In the genomic region with DNA sequence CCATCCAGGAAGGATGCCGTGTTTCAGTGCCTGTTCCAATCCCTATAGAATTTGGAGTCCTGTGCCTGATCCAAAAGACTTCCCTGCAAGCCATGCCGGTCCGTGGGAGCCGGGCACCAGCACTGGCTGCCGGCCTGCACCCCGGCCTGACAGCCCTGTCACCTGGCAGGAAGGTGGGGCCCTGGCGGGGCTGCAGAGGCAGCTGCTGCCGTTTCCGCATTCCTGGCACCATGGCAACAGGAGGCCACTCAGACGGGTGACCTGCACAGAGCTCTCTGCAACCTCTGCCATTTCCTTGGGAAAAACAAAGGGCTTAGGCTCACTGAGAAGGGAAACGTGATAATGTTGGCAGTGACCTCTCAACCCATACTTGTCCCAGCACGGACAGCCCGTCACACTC, we compare ENCODE assay signal across 10 cellular contexts.
A peak's percentile ranks its signal among the peaks of the same experiment; 100 is the strongest.
DNase-seq lines count a peak whose midpoint lies in the region; ATAC-seq, FAIRE-seq and TF ChIP-seq lines count a peak whose summit lies in the region.
"Had no signal": no experiment of that assay in that cellular context is flagged by ENCODE, and none has a peak within 500 bp of the region (broad histone marks: within the 10 kb centered on the region; RNA-seq: fewer than 3 reads in every experiment).

No MANE protein-coding gene starts in this region.

- H3K4me1 Mint-ChIP-seq in GM23338 (peaks cover 33% of the 10 kb centered on the region), neural progenitor cell (peaks cover 48% of the 10 kb centered on the region)

- no peak overlapping the region for H3K14ac ChIP-seq in H1 (ENCODE audit: insufficient read length)

- H2AK5ac ChIP-seq in H1 (ENCODE audit: low read depth, low read length), result no peak overlapping the region

- H3K56ac ChIP-seq in H1 (replicated peaks; ENCODE audit: insufficient read length, low read depth, low read length), result no peak overlapping the region

- H4K8ac ChIP-seq in H1 (ENCODE audit: extremely low read depth, insufficient read depth, low read length), result peak overlapping the region; percentile 54; the same call in 1 of the 2 replicates

- H3F3A ChIP-seq in GM23338 (replicated peaks; ENCODE audit: low read depth) (no peaks in the 10 kb centered on the region), neural progenitor cell (ENCODE audit: low read depth) (no peaks in the 10 kb centered on the region)

- POLR2A ChIA-PET in H1 (lab: Charles Lee; ENCODE audit: partially characterized antibody), result interaction anchor here (0.6 to 1.3 kb wide), 3 partner anchors 21 to 554 kb away, joined by 3 read pairs; no protein-coding TSS in a partner anchor

- H2BK15ac ChIP-seq in H1 (ENCODE audit: low read length), result no peak overlapping the region; the same call in 1 of the 2 replicates

- H3K4me3 ChIP-seq in GM23338, result no peak overlapping the region
- no peak overlapping the region; a peak in 1 of 8 replicates for H3K4me3 ChIP-seq in H1 (ENCODE audit: extremely low read depth in 1 of 4, insufficient read depth in 2 of 4, low read depth in 3 of 4, low read length in 4 of 4)
- H3K4me3 ChIP-seq in neural progenitor cell, result no peak overlapping the region
- H3K4me3 ChIP-seq: SK-N-MC had no signal

- H3K9me3 Mint-ChIP-seq in GM23338 (no peaks in the 10 kb centered on the region), neural progenitor cell (no peaks in the 10 kb centered on the region)

- H3K27me3 Mint-ChIP-seq in GM23338 (ENCODE audit: insufficient read depth, low read depth, poor library complexity) (peaks cover 10% of the 10 kb centered on the region), neural progenitor cell (ENCODE audit: insufficient read depth, low read depth) (peaks cover 5% of the 10 kb centered on the region)

- H3K4ac ChIP-seq in H1 (replicated peaks; ENCODE audit: insufficient read length, low read depth, low read length), result no peak overlapping the region

- TF ChIP-seq RAD21 in H1 (IDR thresholded peaks at IDR 0.05 in 1 of 2, conservative IDR thresholded peaks at IDR 0.05 in 1 of 2; ENCODE audit: low read depth in 2 of 2, low read length in 2 of 2), result no peak; a peak in 1 of 4 replicates

- H4K91ac ChIP-seq in H1 (replicated peaks; ENCODE audit: insufficient read length, low read length), result no peak overlapping the region

- H2BK20ac ChIP-seq in H1 (ENCODE audit: low read length), result no peak overlapping the region

- peak overlapping the region; percentile 96 for H2AFZ ChIP-seq in GM23338
- peak overlapping the region; percentile 95; the same call in 1 of the 2 replicates for H2AFZ ChIP-seq in H1 (ENCODE audit: low read length)
- no peak overlapping the region for H2AFZ ChIP-seq in neural progenitor cell (replicated peaks)

- TF ChIP-seq CTCF in GM23338 (conservative IDR thresholded peaks at IDR 0.05; ENCODE audit: low read depth in 2 of 2) (no peak), H1 (IDR thresholded peaks at IDR 0.05; ENCODE audit: control extremely low read depth in 1 of 3, insufficient read depth in 1 of 3, low read depth in 1 of 3, low read length in 3 of 3) (no peak; a peak in 1 of 4 replicates), neural progenitor cell (IDR thresholded peaks at IDR 0.05) (no peak)

- H3K36me3 ChIP-seq in GM23338 (ENCODE audit: insufficient read depth), result no peaks in the 10 kb centered on the region
- H3K36me3 ChIP-seq in H1 (ENCODE audit: control insufficient read depth in 2 of 4, insufficient read depth in 4 of 4, low read length in 3 of 4), result no peaks in the 10 kb centered on the region
- H3K36me3 ChIP-seq in neural progenitor cell, result no peaks in the 10 kb centered on the region

- no peaks in the 10 kb centered on the region for H3K9me2 ChIP-seq in GM23338 (ENCODE audit: insufficient read depth)

- TF ChIP-seq EP300 in H1 (IDR thresholded peaks at IDR 0.05; ENCODE audit: borderline replicate concordance in 1 of 2, low read depth in 2 of 2, low read length in 2 of 2), result no peak

- H2BK120ac ChIP-seq in H1 (replicated peaks; ENCODE audit: low read depth, low read length), result no peak overlapping the region

- H3K18ac ChIP-seq in H1 (ENCODE audit: extremely low read depth, low read length), result no peak overlapping the region

- H3K4me3 Mint-ChIP-seq in GM23338, result no peak overlapping the region
- no peak overlapping the region for H3K4me3 Mint-ChIP-seq in neural progenitor cell

- H3K27ac ChIP-seq in GM23338 (ENCODE audit: low read depth) (no peak overlapping the region), H1 (ENCODE audit: low read depth, low read length) (0 out of 2 replicates have a peak overlapping the region, but pooled peaks have one; percentile 20), neural progenitor cell (no peak overlapping the region)
- H3K27ac ChIP-seq: SK-N-MC had no signal

- no peak overlapping the region; the same call in 1 of the 2 replicates for H2BK12ac ChIP-seq in H1 (ENCODE audit: low read depth, low read length)

- H3K23me2 ChIP-seq in H1 (ENCODE audit: low read depth, low read length), result no peaks in the 10 kb centered on the region

- CTCF ChIA-PET in H1 (lab: Charles Lee; ENCODE audit: partially characterized antibody), result interaction anchor here (0.9 to 3.4 kb wide), 6 partner anchors 9 to 63 kb away, joined by 3 to 26 read pairs (median 5); no protein-coding TSS in a partner anchor

- H4K20me1 ChIP-seq in GM23338 (replicated peaks; ENCODE audit: insufficient read depth) (no peaks in the 10 kb centered on the region; the same call in 1 of the 2 replicates), H1 (replicated peaks in 1 of 2; ENCODE audit: control insufficient read depth in 1 of 2, insufficient read depth in 2 of 2, low read length in 2 of 2) (no peaks in the 10 kb centered on the region), neural progenitor cell (ENCODE audit: low read depth) (no peaks in the 10 kb centered on the region)

- peak overlapping the region; percentile 71 for H3K4me2 ChIP-seq in GM23338
- peak overlapping the region; percentile 51 to 56; a peak in 3 of 4 replicates for H3K4me2 ChIP-seq in H1 (ENCODE audit: insufficient read depth in 1 of 2, low read depth in 2 of 2, low read length in 2 of 2)
- peak overlapping the region; percentile 62 for H3K4me2 ChIP-seq in neural progenitor cell

- 21% methylated on average over 13 of the region's 13 CpGs; no CpG with 5 or more reads in 1 of the 2 experiments for WGBS in H1 (ENCODE audit: extremely low coverage in 1 of 2, insufficient coverage in 1 of 2, insufficient read length in 1 of 2, insufficient replicate concordance in 2 of 2, low coverage in 1 of 2, low lambda C conversion rate in 2 of 2, missing lambda C conversion rate in 1 of 2), 2 experiments

- H3K4me1 ChIP-seq in GM23338 (ENCODE audit: insufficient read depth), result peaks cover 21% of the 10 kb centered on the region
- H3K4me1 ChIP-seq in H1 (replicated peaks in 1 of 4; ENCODE audit: control insufficient read depth in 3 of 4, insufficient read depth in 4 of 4, low read length in 3 of 4), result peaks cover 4 to 14% (median 5%) of the 10 kb centered on the region in 4 experiments
- H3K4me1 ChIP-seq in neural progenitor cell, result peaks cover 12% of the 10 kb centered on the region

- no peak overlapping the region; the same call in 1 of the 2 replicates for H3K27ac Mint-ChIP-seq in GM23338
- peak overlapping the region; percentile 24 for H3K27ac Mint-ChIP-seq in neural progenitor cell

- no peaks in the 10 kb centered on the region for H3K36me3 Mint-ChIP-seq in GM23338 (ENCODE audit: low read depth)
- no peaks in the 10 kb centered on the region for H3K36me3 Mint-ChIP-seq in neural progenitor cell

- peak; percentile 79 for FAIRE-seq in H1 (lab: Jason Lieb, UNC)

- no peaks in the 10 kb centered on the region for H3K79me1 ChIP-seq in H1 (ENCODE audit: low read depth, low read length)

- H3K27me3 ChIP-seq in GM23338 (ENCODE audit: insufficient read depth) (no peaks in the 10 kb centered on the region), H1 (replicated peaks in 1 of 4; ENCODE audit: control insufficient read depth in 3 of 4, extremely low read depth in 1 of 4, insufficient read depth in 3 of 4, low read length in 3 of 4) (no peaks in the 10 kb centered on the region; a peak in 2 of 7 replicates), neural progenitor cell (no peaks in the 10 kb centered on the region)

- no peaks in the 10 kb centered on the region for H3K9me3 ChIP-seq in H1 (ENCODE audit: insufficient read depth in 2 of 2, low read depth in 1 of 2, low read length in 1 of 2)
- no peaks in the 10 kb centered on the region for H3K9me3 ChIP-seq in neural progenitor cell (ENCODE audit: low read depth)

- H3K79me2 ChIP-seq in GM23338 (replicated peaks; ENCODE audit: insufficient read depth), result no peaks in the 10 kb centered on the region
- H3K79me2 ChIP-seq in H1 (ENCODE audit: control insufficient read depth in 1 of 2, insufficient read depth in 2 of 2, low read length in 2 of 2), result no peaks in the 10 kb centered on the region
- no peaks in the 10 kb centered on the region for H3K79me2 ChIP-seq in neural progenitor cell (ENCODE audit: low read depth)

- peak; percentile 93 for DNase-seq in GM23338 (ENCODE audit: low spot score)
- peak; percentile 12 for DNase-seq in NCI-H2171 (lab: John Stamatoyannopoulos, UW)
- peak; percentile 25 to 80 for DNase-seq in H1 (ENCODE audit: low read depth in 1 of 2, low spot score in 2 of 2)
- DNase-seq in neural progenitor cell (ENCODE audit: low spot score), result peak; percentile 86
- no peak for DNase-seq in anterior cingulate cortex (lab: John Stamatoyannopoulos, UW)
- no peak for DNase-seq in cortex of kidney (lab: John Stamatoyannopoulos, UW)
- DNase-seq in T-helper 1 cell, result no peak
- DNase-seq: stimulated activated CD4-positive, alpha-beta T cell treated with anti-CD3 and anti-CD28 coated beads, Interleukin-4, amount 100 ng/mL, for 24 hours had no signal

- peak; percentile 98 for ATAC-seq in GM23338
- ATAC-seq in GM18867 (IDR thresholded peaks at IDR 0.05; ENCODE audit: unreplicated experiment), result no peak

- no peak overlapping the region; the same call in 1 of the 2 replicates for H2BK5ac ChIP-seq in H1 (ENCODE audit: low read depth, low read length)

- H4K5ac ChIP-seq in H1 (ENCODE audit: insufficient read length, low read depth, low read length), result no peak overlapping the region

- H3K23ac ChIP-seq in H1 (ENCODE audit: insufficient read length), result no peak overlapping the region

- H3K9ac ChIP-seq in H1 (replicated peaks in 1 of 4; ENCODE audit: extremely low read depth in 1 of 4, low read depth in 3 of 4, low read length in 3 of 4), result no peak overlapping the region
- no peak overlapping the region for H3K9ac ChIP-seq in neural progenitor cell

- TF ChIP-seq POLR2A in H1 (IDR thresholded peaks at IDR 0.05; ENCODE audit: control extremely low read depth in 1 of 2, low read depth in 2 of 2, low read length in 2 of 2), result no peak

TF ChIP-seq in H1, 55 proteins besides CTCF, POLR2A, EP300 and RAD21 (continues in another document):
- TF ChIP-seq, protein P1, sequence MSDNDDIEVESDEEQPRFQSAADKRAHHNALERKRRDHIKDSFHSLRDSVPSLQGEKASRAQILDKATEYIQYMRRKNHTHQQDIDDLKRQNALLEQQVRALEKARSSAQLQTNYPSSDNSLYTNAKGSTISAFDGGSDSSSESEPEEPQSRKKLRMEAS (IDR thresholded peaks at IDR 0.05), result 0 out of 2 replicates have a peak, but pooled peaks have one; percentile 17
- TF ChIP-seq TAF1 (IDR thresholded peaks at IDR 0.05; ENCODE audit: low read depth, low read length) (no peak), CTBP2 (IDR thresholded peaks at IDR 0.05; ENCODE audit: borderline replicate concordance, insufficient read depth, insufficient read length, low read length) (peak; percentile 88)

Comparison
In these comparisons a context has a peak if more than half of its experiments do, and no peak if none do; other contexts are left out.
1. DNase-seq: peak in GM23338 (single experiment), NCI-H2171 (single experiment), H1 (2 of 2) and neural progenitor cell (single experiment); none in anterior cingulate cortex (0 of 58), cortex of kidney (single experiment) and T-helper 1 cell (0 of 5).
2. Peak in every context shown above with its lines, with median percentiles within 50 percentile points of each other: H3K4me2 ChIP-seq.